ENCODE assay signal across 19 cellular contexts in genomic region chr2:182826051-182826450, GRCh38. TPM values are rescaled to one million over a fixed set of nuclear protein-coding genes. Genes with fewer than 3 reads are reported as not detected.
"Had no signal": no experiment of that assay in that cellular context is flagged by ENCODE, and none has a peak within 500 bp of the region (broad histone marks: within the 10 kb centered on the region; RNA-seq: fewer than 3 reads in every experiment).

No MANE protein-coding gene starts in this region.

- H3K36me3 Mint-ChIP-seq: activated naive CD8-positive, alpha-beta T cell had no signal

- H3K4me3 Mint-ChIP-seq: activated B cell treated with CpG ODN at 0.5 μM for 24 hours; activated CD8-positive, alpha-beta T cell treated with anti-CD3 and anti-CD28 coated beads for 36 hours; activated naive CD8-positive, alpha-beta T cell; activated T-cell treated with anti-CD3 and anti-CD28 coated beads, Interleukin-2, amount 50 U/mL, for 72 hours; nephron progenitor cell had no signal

- DNase-seq: activated B cell treated with CpG ODN at 0.5 μM for 24 hours; activated CD4-positive, alpha-beta T cell treated with anti-CD3 and anti-CD28 coated beads for 48 hours; activated CD8-positive, alpha-beta T cell treated with anti-CD3 and anti-CD28 coated beads for 36 hours; activated gamma-delta T cell; activated T-cell treated with anti-CD3 and anti-CD28 coated beads, Interleukin-2, amount 50 U/mL, for 72 hours; amniotic stem cell; kidney glomerular epithelial cell; mesendoderm; nephron progenitor cell; right cardiac atrium; stimulated activated CD4-positive, alpha-beta T cell treated with anti-CD3 and anti-CD28 coated beads, Interleukin-4, amount 100 ng/mL, for 24 hours; stimulated activated CD8-positive, alpha-beta memory T cell treated with anti-CD3 and anti-CD28 coated beads, Interleukin-4, amount 100 ng/mL, for 48 hours; stimulated activated naive CD4-positive, alpha-beta T cell treated with Interleukin-2 at 50 U/mL for 16 hours; substantia nigra; uterus had no signal

- H3K27me3 ChIP-seq: tibial nerve, uterus had no signal

- ATAC-seq: activated CD8-positive, alpha-beta T cell treated with anti-CD3 and anti-CD28 coated beads for 36 hours; activated T-cell treated with anti-CD3 and anti-CD28 coated beads, Interleukin-2, amount 50 U/mL, for 72 hours; right cardiac atrium had no signal

- H3K9me3 ChIP-seq: prostate gland, tibial nerve, uterus had no signal

- H3K27ac ChIP-seq: prostate gland, skin epidermis, tibial nerve, uterus had no signal

- H3K4me1 Mint-ChIP-seq: activated B cell treated with CpG ODN at 0.5 μM for 24 hours had no signal

- H3K36me3 ChIP-seq: prostate gland, tibial nerve, uterus had no signal

- H3K27ac Mint-ChIP-seq: activated B cell treated with CpG ODN at 0.5 μM for 24 hours; activated CD8-positive, alpha-beta T cell treated with anti-CD3 and anti-CD28 coated beads for 36 hours; activated naive CD8-positive, alpha-beta T cell; activated T-cell treated with anti-CD3 and anti-CD28 coated beads, Interleukin-2, amount 50 U/mL, for 72 hours had no signal

- H3K4me1 ChIP-seq: prostate gland, uterus had no signal

- H3K4me3 ChIP-seq: prostate gland, skin epidermis, tibial nerve, uterus had no signal

- H3K9me3 Mint-ChIP-seq: activated B cell treated with CpG ODN at 0.5 μM for 24 hours; activated CD8-positive, alpha-beta T cell treated with anti-CD3 and anti-CD28 coated beads for 36 hours; activated T-cell treated with anti-CD3 and anti-CD28 coated beads, Interleukin-2, amount 50 U/mL, for 72 hours; nephron progenitor cell had no signal

RNA-seq across cellular contexts. Expression of gene FRZB, which starts 40.4 kb away (rescaled TPM):
- total RNA-seq: activated B cell treated with CpG ODN at 0.5 μM for 24 hours; activated CD8-positive, alpha-beta T cell treated with anti-CD3 and anti-CD28 coated beads for 36 hours; activated T-cell treated with anti-CD3 and anti-CD28 coated beads, Interleukin-2, amount 50 U/mL, for 72 hours had no signal
